ENCODE assay signal across 32 cellular contexts in genomic region chr7:5621776-5622175, GRCh38.
"Had no signal": no experiment of that assay in that cellular context is flagged by ENCODE, and none has a peak within 500 bp of the region (broad histone marks: within the 10 kb centered on the region; RNA-seq: fewer than 3 reads in every experiment).

No MANE protein-coding gene starts in this region.

- H3K4me2 ChIP-seq: hepatocyte, smooth muscle cell had no signal

- H3K9me3 ChIP-seq: colonic mucosa, gastrocnemius medialis, heart left ventricle, left lung, mucosa of descending colon, neutrophil, testis, tibial artery had no signal

- DNase-seq: colonic mucosa; effector CD8-positive, alpha-beta T cell; endodermal cell; foreskin fibroblast; gastrocnemius medialis; left cardiac atrium; mesenchymal stem cell; mucosa of descending colon; naive B cell; nephron progenitor cell; stimulated activated CD4-positive, alpha-beta T cell treated with anti-CD3 and anti-CD28 coated beads, Interleukin-12 subunit alpha, Interleukin-12 subunit beta, amount 100 ng/mL, for 4 hours; stimulated activated CD4-positive, alpha-beta T cell treated with anti-CD3 and anti-CD28 coated beads, Interleukin-2, amount 100 ng/mL, for 24 hours; stimulated activated CD4-positive, alpha-beta T cell treated with anti-CD3 and anti-CD28 coated beads, Interleukin-4, amount 100 ng/mL, for 24 hours; stimulated activated naive CD8-positive, alpha-beta T cell treated with anti-CD3 and anti-CD28 coated beads, Interleukin-15, Interleukin-2, amounts not matched to agents 100 U/mL and 50 U/mL, for 24 hours; substantia nigra; testis; tibial artery had no signal

- H3K9ac ChIP-seq: parathyroid adenoma had no signal

- ATAC-seq: esophagus mucosa; gastrocnemius medialis; left cardiac atrium; left lung; mucosa of descending colon; sciatic nerve; stimulated activated memory B cell treated with anti-CD40 and anti-IgM and Interleukin-4, amounts not matched to agents 10 μg/mL and 1 μg/mL and 100 μg/mL, for 72 hours; stimulated activated naive CD8-positive, alpha-beta T cell treated with anti-CD3 and anti-CD28 coated beads, Interleukin-15, Interleukin-2, amounts not matched to agents 100 U/mL and 50 U/mL, for 24 hours had no signal

- H3K27ac ChIP-seq: colonic mucosa, epithelial cell of prostate, gastrocnemius medialis, heart left ventricle, hepatocyte, left lung, neutrophil, parathyroid adenoma, testis, tibial artery had no signal

- H3K9me3 Mint-ChIP-seq: dendritic cell treated with granulocyte-macrophage colony-stimulating factor and Interleukin-4, amounts not matched to agents 40 ng/mL and 50 ng/mL, for 4 days; endodermal cell; mesothelial cell of epicardium; naive B cell; nephron progenitor cell; stimulated activated memory B cell treated with anti-CD40 and anti-IgM and Interleukin-4, amounts not matched to agents 10 μg/mL and 1 μg/mL and 100 μg/mL, for 72 hours; type B pancreatic cell had no signal

- FAIRE-seq: islet of Langerhans had no signal

- H3K36me3 ChIP-seq: colonic mucosa had no signal

- H2AFZ ChIP-seq: hepatocyte, parathyroid adenoma had no signal

- H3K79me2 ChIP-seq: hepatocyte had no signal

- H3K4me3 ChIP-seq: colonic mucosa, gastrocnemius medialis, heart left ventricle, hepatocyte, left lung, mucosa of descending colon, smooth muscle cell, testis, tibial artery had no signal

- H3K4me1 ChIP-seq: colonic mucosa, gastrocnemius medialis, left lung, testis had no signal

- H3K27ac Mint-ChIP-seq: dendritic cell treated with granulocyte-macrophage colony-stimulating factor and Interleukin-4, amounts not matched to agents 40 ng/mL and 50 ng/mL, for 4 days; endodermal cell; mesothelial cell of epicardium; nephron progenitor cell; progenitor cell of endocrine pancreas; stimulated activated memory B cell treated with anti-CD40 and anti-IgM and Interleukin-4, amounts not matched to agents 10 μg/mL and 1 μg/mL and 100 μg/mL, for 72 hours; type B pancreatic cell had no signal

- H3K27me3 ChIP-seq: colonic mucosa, gastrocnemius medialis, heart left ventricle, hepatocyte, left lung, neutrophil, testis, tibial artery had no signal
